Comparison of ENCODE assay signal across 8 cellular contexts in genomic region chr3:50292159-50292923, GRCh38. TPM values are rescaled to one million over a fixed set of nuclear protein-coding genes. Genes with fewer than 3 reads are reported as not detected.
DNase-seq lines count a peak whose midpoint lies in the region; ATAC-seq and TF ChIP-seq lines count a peak whose summit lies in the region.

Gene IFRD2, minus strand, starts transcription at chr3:50292429. Its CDS starts 155 bp downstream, at chr3:50292274.

- H3K27ac ChIP-seq in BLaER1 (peak within 1 kb of the TSS; percentile 96), coronary artery (peak within 1 kb of the TSS; percentile 88 to 89)

- H3K27ac Mint-ChIP-seq in activated CD4-positive, alpha-beta T cell treated with anti-CD3 and anti-CD28 coated beads, Interleukin-2, amount 10 ng/mL, durations not matched to agents 7 days and 5 days, result peak within 1 kb of the TSS; percentile 95

- peak within 1 kb of the TSS; percentile 98 for H3K9ac ChIP-seq in BLaER1

- no peaks in the 10 kb centered on the region; the same call in 1 of the 2 replicates for H4K20me1 ChIP-seq in BLaER1

- H3K4me1 ChIP-seq in BLaER1, result peaks cover 24% of the 10 kb centered on the region

- CTCF ChIA-PET in activated CD4-positive, alpha-beta T cell treated with anti-CD3 and anti-CD28 coated beads, Interleukin-2, amount 10 ng/mL, durations not matched to agents 7 days and 5 days (lab: Charles Lee), result interaction anchor here (0.6 to 3.8 kb wide), 11 partner anchors 11 to 468 kb away, joined by 3 to 11 read pairs (median 4); partner anchors contain the start of gene RASSF1

- peak within 1 kb of the TSS; percentile 88 for H3K4me3 Mint-ChIP-seq in activated CD4-positive, alpha-beta T cell treated with anti-CD3 and anti-CD28 coated beads, Interleukin-2, amount 10 ng/mL, durations not matched to agents 7 days and 5 days

- H3K4me2 ChIP-seq in BLaER1, result peak within 1 kb of the TSS; percentile 98

- POLR2A ChIA-PET in activated CD4-positive, alpha-beta T cell treated with anti-CD3 and anti-CD28 coated beads, Interleukin-2, amount 10 ng/mL, durations not matched to agents 7 days and 5 days (lab: Charles Lee), result interaction anchor here (0.6 kb wide), 1 partner anchor 863 kb away, joined by 3 read pairs; the partner anchor contains the start of gene NICN1

- peaks cover 26% of the 10 kb centered on the region for H3K4me1 Mint-ChIP-seq in activated CD4-positive, alpha-beta T cell treated with anti-CD3 and anti-CD28 coated beads, Interleukin-2, amount 10 ng/mL, durations not matched to agents 7 days and 5 days

- ATAC-seq in GM19328 (IDR thresholded peaks at IDR 0.05; ENCODE audit: unreplicated experiment) (peak; percentile 97), HG03520 (IDR thresholded peaks at IDR 0.05; ENCODE audit: unreplicated experiment) (peak; percentile 91)

- no peaks in the 10 kb centered on the region for H3K9me3 ChIP-seq in BLaER1

- DNase-seq in NCI-H69 (lab: John Stamatoyannopoulos, UW), result peak; percentile 96
- DNase-seq in activated CD4-positive, alpha-beta T cell treated with anti-CD3 and anti-CD28 coated beads, Interleukin-2, amount 10 ng/mL, durations not matched to agents 7 days and 5 days, result peak; percentile 98
- peak; percentile 98 for DNase-seq in coronary artery (ENCODE audit: low spot score)
- DNase-seq in left kidney (ENCODE audit: low read depth, low spot score), result peak; percentile 99
- peak; percentile 94 to 95 for DNase-seq in stimulated activated CD4-positive, alpha-beta T cell treated with anti-CD3 and anti-CD28 coated beads, Interleukin-2, amount 100 ng/mL, for 24 hours

- no peaks in the 10 kb centered on the region for H3K9me3 Mint-ChIP-seq in activated CD4-positive, alpha-beta T cell treated with anti-CD3 and anti-CD28 coated beads, Interleukin-2, amount 10 ng/mL, durations not matched to agents 7 days and 5 days

- TF ChIP-seq CTCF in coronary artery (IDR thresholded peaks at IDR 0.05), result no peak

- peaks cover 42% of the 10 kb centered on the region for H3K36me3 ChIP-seq in BLaER1

- no peaks in the 10 kb centered on the region for H3K27me3 ChIP-seq in BLaER1

- H3K4me3 ChIP-seq in BLaER1 (peak within 1 kb of the TSS; percentile 97), coronary artery (peak within 1 kb of the TSS; percentile 94)

- no peaks in the 10 kb centered on the region for H3K27me3 Mint-ChIP-seq in activated CD4-positive, alpha-beta T cell treated with anti-CD3 and anti-CD28 coated beads, Interleukin-2, amount 10 ng/mL, durations not matched to agents 7 days and 5 days

- peaks cover 1% of the 10 kb centered on the region for H3K36me3 Mint-ChIP-seq in activated CD4-positive, alpha-beta T cell treated with anti-CD3 and anti-CD28 coated beads, Interleukin-2, amount 10 ng/mL, durations not matched to agents 7 days and 5 days (ENCODE audit: low read depth)

RNA-seq across cellular contexts. Expression of gene IFRD2, which starts in this region (rescaled TPM):
- 10 to 100 TPM; 59.4 to 66.0 TPM for total RNA-seq in activated CD4-positive, alpha-beta T cell treated with anti-CD3 and anti-CD28 coated beads, Interleukin-2, amount 10 ng/mL, durations not matched to agents 7 days and 5 days

Comparison
In these comparisons a context has a peak if more than half of its experiments do, and no peak if none do; other contexts are left out.
1. Peak in every context shown above with its lines: DNase-seq, ATAC-seq, H3K4me3 ChIP-seq and H3K27ac ChIP-seq.